Comparison of ENCODE assay signal across 8 cellular contexts in genomic region chr13:40770609-40770933, GRCh38. TPM values are rescaled to one million over a fixed set of nuclear protein-coding genes. Genes with fewer than 3 reads are reported as not detected.
DNase-seq lines count a peak whose midpoint lies in the region; ATAC-seq, FAIRE-seq and TF ChIP-seq lines count a peak whose summit lies in the region.

No MANE protein-coding gene starts in this region.

- H3K4me1 Mint-ChIP-seq in natural killer cell = peaks cover 13 to 14% of the 10 kb centered on the region in 2 donors

- no peak for TF ChIP-seq CTCF in BE2C (IDR thresholded peaks at IDR 0.05; ENCODE audit: low read depth, low read length)
- TF ChIP-seq CTCF in Loucy (conservative IDR thresholded peaks at IDR 0.05; ENCODE audit: low read length) = no peak
- TF ChIP-seq CTCF in natural killer cell (IDR thresholded peaks at IDR 0.05) = no peak

- H3K36me3 Mint-ChIP-seq in natural killer cell = no peaks in the 10 kb centered on the region

- no peaks in the 10 kb centered on the region for H3F3A ChIP-seq in Loucy (ENCODE audit: low read depth)

- peaks cover 31% of the 10 kb centered on the region for H3K79me2 ChIP-seq in Loucy (ENCODE audit: insufficient read depth, low read length)

- no peaks in the 10 kb centered on the region for H3K4me1 ChIP-seq in BE2C
- H3K4me1 ChIP-seq in Loucy (ENCODE audit: insufficient read depth, low read length, poor library complexity, severe bottlenecking) = peaks cover 15% of the 10 kb centered on the region
- peaks cover 8 to 12% of the 10 kb centered on the region in 2 donors for H3K4me1 ChIP-seq in duodenal mucosa (ENCODE audit: control insufficient read depth in 1 of 2, insufficient read depth in 2 of 2, low read length in 2 of 2)

- H3K9ac ChIP-seq in Loucy (ENCODE audit: low read depth, low read length, poor library complexity, severe bottlenecking) (peak overlapping the region; percentile 83), duodenal mucosa (ENCODE audit: low read depth in 1 of 2, low read length in 2 of 2) (peak overlapping the region; percentile 95 to 98)

- ATAC-seq in natural killer cell (no peak), GM18517 (IDR thresholded peaks at IDR 0.05; ENCODE audit: unreplicated experiment) (no peak)

- H3K9me3 ChIP-seq in BE2C = no peaks in the 10 kb centered on the region
- H3K9me3 ChIP-seq in Loucy (ENCODE audit: insufficient read depth, low read depth, low read length) = no peaks in the 10 kb centered on the region
- H3K9me3 ChIP-seq in duodenal mucosa (ENCODE audit: control insufficient read depth in 1 of 2, low read length in 2 of 2) = no peaks in the 10 kb centered on the region

- H3K27me3 ChIP-seq in BE2C (no peaks in the 10 kb centered on the region), Loucy (ENCODE audit: insufficient read depth, low read length, poor library complexity, severe bottlenecking) (no peaks in the 10 kb centered on the region), duodenal mucosa (ENCODE audit: control insufficient read depth in 1 of 2, insufficient read depth in 2 of 2, low read length in 2 of 2) (no peaks in the 10 kb centered on the region)

- H3K4me2 ChIP-seq in Loucy (ENCODE audit: low read depth, low read length, poor library complexity, severe bottlenecking) = peak overlapping the region; percentile 99

- intact Hi-C loops in natural killer cell (cut with micrococcal nuclease) = loop anchor here (2.0 to 10.0 kb wide), 3 partner anchors 18 to 382 kb away; partner anchors contain the start of genes SLC25A15 and WBP4

- FAIRE-seq in GM19239 (lab: Jason Lieb, UNC) = no peak

- in situ Hi-C loops in KBM-7 (cut with MboI; ENCODE audit: low pct_unique_long_range_greater_than_20kb, low sequenced_read_pairs) = no loop called here

- H3K4me3 ChIP-seq in BE2C (ENCODE audit: low read depth, low read length) = peak overlapping the region; percentile 100
- peak overlapping the region; percentile 83 for H3K4me3 ChIP-seq in Loucy (ENCODE audit: low read length, poor library complexity, severe bottlenecking)
- H3K4me3 ChIP-seq in duodenal mucosa (ENCODE audit: low read depth in 1 of 2, low read length in 2 of 2) = peak overlapping the region; percentile 93 to 100

- H3K36me3 ChIP-seq in BE2C (no peaks in the 10 kb centered on the region; the same call in 1 of the 2 replicates), Loucy (ENCODE audit: insufficient read depth, low read length) (no peaks in the 10 kb centered on the region), duodenal mucosa (ENCODE audit: control insufficient read depth in 1 of 2, insufficient read depth in 2 of 2, low read length in 2 of 2) (peaks cover 0 to 5% of the 10 kb centered on the region in 2 donors)

- no peaks in the 10 kb centered on the region for H3K27me3 Mint-ChIP-seq in natural killer cell (ENCODE audit: low read depth in 2 of 2)

- H3K4me3 Mint-ChIP-seq in natural killer cell = peak overlapping the region; percentile 97

- peak overlapping the region; percentile 89 for H2AFZ ChIP-seq in Loucy (ENCODE audit: low read length)

- H3K27ac ChIP-seq in duodenal mucosa (ENCODE audit: low read depth, low read length) = peak overlapping the region; percentile 83

- H3K27ac Mint-ChIP-seq in natural killer cell = peak overlapping the region; percentile 92 to 95

- peaks cover 8% of the 10 kb centered on the region for H4K20me1 ChIP-seq in Loucy (ENCODE audit: insufficient read depth, low read length, poor library complexity, severe bottlenecking)

- DNase-seq in BE2C (no peak), natural killer cell (no peak), KBM-7 (no peak), NCI-H748 (lab: John Stamatoyannopoulos, UW; ENCODE audit: unreplicated experiment) (no peak), GM19239 (ENCODE audit: insufficient read length, low spot score) (no peak)

- no peaks in the 10 kb centered on the region for H3K9me3 Mint-ChIP-seq in natural killer cell

- no peaks in the 10 kb centered on the region for H3K9me2 ChIP-seq in Loucy (replicated peaks; ENCODE audit: low read depth, low read length)

RNA-seq across cellular contexts. Expression of gene MRPS31, which starts 0.4 kb away (rescaled TPM):
- 29.2 TPM for polyA plus RNA-seq in BE2C (2012; ENCODE audit: insufficient read depth, insufficient read length, low read depth)
- total RNA-seq in natural killer cell = 10 to 100 TPM; 13.6 to 19.6 (median 13.8) TPM

RNA-seq across cellular contexts. Expression of gene SLC25A15, which starts 18.8 kb away (rescaled TPM):
- polyA plus RNA-seq in BE2C (2012; ENCODE audit: insufficient read depth, insufficient read length, low read depth) = 16.2 TPM
- total RNA-seq in natural killer cell = 1 to 10 TPM; 4.0 to 6.0 (median 5.8) TPM
